27 cellular contexts compared by ENCODE assay signal in genomic region chr7:49893131-49893530, GRCh38.
"Had no signal": no experiment of that assay in that cellular context is flagged by ENCODE, and none has a peak within 500 bp of the region (broad histone marks: within the 10 kb centered on the region; RNA-seq: fewer than 3 reads in every experiment).

No MANE protein-coding gene starts in this region.

- H3K36me3 Mint-ChIP-seq: natural killer cell treated with Interleukin-12 subunit alpha and Interleukin-12 subunit beta and Interleukin-15 and Interleukin-18, amount 100 ng/mL, for 72 hours; stimulated activated effector memory CD8-positive, alpha-beta T cell treated with anti-CD3 and anti-CD28 coated beads, Interleukin-12 subunit alpha, Interleukin-12 subunit beta, amount 100 ng/mL, for 72 hours; stimulated activated naive B cell treated with anti-CD40 and anti-IgM and Interleukin-4, amounts not matched to agents 10 μg/mL and 1 μg/mL and 100 μg/mL, for 72 hours had no signal

- H3K9me3 ChIP-seq: neutrophil, pancreas, prostate gland, right lobe of liver, sigmoid colon, thoracic aorta, thyroid gland, upper lobe of left lung, vagina had no signal

- DNase-seq: nephron progenitor cell; nucleus accumbens; pancreas; retina; right cardiac atrium; right lobe of liver; sigmoid colon; small intestine; stimulated activated CD4-positive, alpha-beta T cell treated with anti-CD3 and anti-CD28 coated beads, Interleukin-15, amount 100 ng/mL, for 24 hours; stimulated activated CD4-positive, alpha-beta T cell treated with anti-CD3 and anti-CD28 coated beads, Interleukin-2, amount 100 ng/mL, for 24 hours; stimulated activated CD4-positive, alpha-beta T cell treated with anti-CD3 and anti-CD28 coated beads, Interleukin-2, amount 100 ng/mL, for 48 hours; stimulated activated CD4-positive, alpha-beta T cell treated with anti-CD3 and anti-CD28 coated beads, Interleukin-4, amount 100 ng/mL, for 24 hours; stimulated activated naive B cell treated with anti-CD40 and anti-IgM and Interleukin-4, amounts not matched to agents 10 μg/mL and 1 μg/mL and 100 μg/mL, for 72 hours; stimulated activated naive CD4-positive, alpha-beta T cell treated with Interleukin-2 at 50 U/mL for 16 hours; stomach; thyroid gland; trophoblast cell; upper lobe of left lung had no signal

- H3K4me1 ChIP-seq: pancreas, prostate gland, right lobe of liver, sigmoid colon, stomach, thyroid gland, tibial nerve, upper lobe of left lung, vagina had no signal

- H3K4me3 Mint-ChIP-seq: natural killer cell treated with Interleukin-12 subunit alpha and Interleukin-12 subunit beta and Interleukin-15 and Interleukin-18, amount 100 ng/mL, for 72 hours; nephron progenitor cell; neural crest cell; stimulated activated effector memory CD8-positive, alpha-beta T cell treated with anti-CD3 and anti-CD28 coated beads, Interleukin-12 subunit alpha, Interleukin-12 subunit beta, amount 100 ng/mL, for 72 hours; stimulated activated naive B cell treated with anti-CD40 and anti-IgM and Interleukin-4, amounts not matched to agents 10 μg/mL and 1 μg/mL and 100 μg/mL, for 72 hours; stimulated activated naive CD8-positive, alpha-beta T cell treated with anti-CD3 and anti-CD28 coated beads, Interleukin-15, Interleukin-2, amounts not matched to agents 100 ng/mL and 50 ng/mL, for 24 hours had no signal

- H3K4me1 Mint-ChIP-seq: nephron progenitor cell; neural crest cell; stimulated activated effector memory CD8-positive, alpha-beta T cell treated with anti-CD3 and anti-CD28 coated beads, Interleukin-12 subunit alpha, Interleukin-12 subunit beta, amount 100 ng/mL, for 72 hours; stimulated activated naive B cell treated with anti-CD40 and anti-IgM and Interleukin-4, amounts not matched to agents 10 μg/mL and 1 μg/mL and 100 μg/mL, for 72 hours had no signal

- H3K4me3 ChIP-seq: pancreas, prostate gland, right lobe of liver, sigmoid colon, stomach, thoracic aorta, thyroid gland, tibial nerve, upper lobe of left lung, vagina had no signal

- H3K36me3 ChIP-seq: neutrophil, pancreas, prostate gland, right lobe of liver, sigmoid colon, stomach, thoracic aorta, thyroid gland, tibial nerve, upper lobe of left lung, vagina had no signal

- H3K27me3 ChIP-seq: neutrophil, pancreas, right lobe of liver, sigmoid colon, stomach, thyroid gland, tibial nerve, upper lobe of left lung, vagina had no signal

- H3K27me3 Mint-ChIP-seq: natural killer cell treated with Interleukin-12 subunit alpha and Interleukin-12 subunit beta and Interleukin-15 and Interleukin-18, amount 100 ng/mL, for 72 hours; stimulated activated naive CD8-positive, alpha-beta T cell treated with anti-CD3 and anti-CD28 coated beads, Interleukin-15, Interleukin-2, amounts not matched to agents 100 ng/mL and 50 ng/mL, for 24 hours had no signal

- H3K9me3 Mint-ChIP-seq: neural crest cell; stimulated activated naive CD8-positive, alpha-beta T cell treated with anti-CD3 and anti-CD28 coated beads, Interleukin-15, Interleukin-2, amounts not matched to agents 100 ng/mL and 50 ng/mL, for 24 hours had no signal

- H3K27ac ChIP-seq: neutrophil, pancreas, prostate gland, right lobe of liver, sigmoid colon, stomach, thoracic aorta, thyroid gland, tibial nerve, upper lobe of left lung, vagina had no signal

- ATAC-seq: natural killer cell treated with Interleukin-12 subunit alpha and Interleukin-12 subunit beta and Interleukin-15 and Interleukin-18, amount 100 ng/mL, for 72 hours; pancreas; right lobe of liver; stimulated activated effector memory CD8-positive, alpha-beta T cell treated with anti-CD3 and anti-CD28 coated beads, Interleukin-12 subunit alpha, Interleukin-12 subunit beta, amount 100 ng/mL, for 72 hours; stimulated activated naive B cell treated with anti-CD40 and anti-IgM and Interleukin-4, amounts not matched to agents 10 μg/mL and 1 μg/mL and 100 μg/mL, for 72 hours had no signal
